8 cellular contexts compared by ENCODE assay signal in genomic region chr1:94819584-94819944, GRCh38. TPM values are rescaled to one million over a fixed set of nuclear protein-coding genes. Genes with fewer than 3 reads are reported as not detected.
A peak's percentile ranks its signal among the peaks of the same experiment; 100 is the strongest.
DNase-seq lines count a peak whose midpoint lies in the region; ATAC-seq and TF ChIP-seq lines count a peak whose summit lies in the region.

No MANE protein-coding gene starts in this region.

- H3K23ac ChIP-seq in neuronal stem cell (ENCODE audit: low read depth, low read length, poor library complexity), result peak overlapping the region; percentile 69

- no peak overlapping the region for H3K4ac ChIP-seq in neuronal stem cell (ENCODE audit: low read length)

- peak overlapping the region in 7 of 11 experiments; percentile 20 to 66 (median 46); a peak in 8 of 22 replicates for H3K9ac ChIP-seq in BLaER1 treated with 17β-estradiol and CSF1 and Interleukin-3, amounts not matched to agents 10 nM and 100 nM
- H3K9ac ChIP-seq in neuronal stem cell (ENCODE audit: low read depth, low read length, poor library complexity), result peak overlapping the region; percentile 89

- H3K4me3 ChIP-seq in BLaER1 treated with 17β-estradiol and CSF1 and Interleukin-3, amounts not matched to agents 10 nM and 100 nM, result peak overlapping the region; percentile 38 to 63 (median 54); a peak in 19 of 20 replicates
- H3K4me3 ChIP-seq in Panc1 (ENCODE audit: low read depth in 2 of 2, low read length in 2 of 2) (peak overlapping the region; percentile 52 to 57), fibroblast of pulmonary artery (replicated peaks; ENCODE audit: low read depth, low read length) (peak overlapping the region; percentile 62), neuronal stem cell (ENCODE audit: low read length in 2 of 2) (peak overlapping the region; percentile 55 to 82)

- H2AFZ ChIP-seq in neuronal stem cell (ENCODE audit: low read length), result peak overlapping the region; percentile 96

- H4K8ac ChIP-seq in neuronal stem cell (ENCODE audit: low read depth, low read length), result no peak overlapping the region

- no peak overlapping the region for H2BK120ac ChIP-seq in neuronal stem cell (ENCODE audit: low read depth, low read length)

- peaks cover 0 to 25% (median 12%) of the 10 kb centered on the region in 10 experiments; a peak in 16 of 20 replicates for H3K4me1 ChIP-seq in BLaER1 treated with 17β-estradiol and CSF1 and Interleukin-3, amounts not matched to agents 10 nM and 100 nM
- no peaks in the 10 kb centered on the region; the same call in 1 of the 2 replicates for H3K4me1 ChIP-seq in Panc1 (ENCODE audit: control insufficient read depth, insufficient read depth, low read length)
- H3K4me1 ChIP-seq in neuronal stem cell (ENCODE audit: control insufficient read depth in 2 of 2, insufficient read depth in 1 of 2, low read depth in 1 of 2, low read length in 2 of 2), result peaks cover 8 to 12% of the 10 kb centered on the region in 2 donors

- H4K20me1 ChIP-seq in BLaER1 treated with 17β-estradiol and CSF1 and Interleukin-3, amounts not matched to agents 10 nM and 100 nM, result no peaks in the 10 kb centered on the region

- H2BK15ac ChIP-seq in neuronal stem cell (ENCODE audit: low read length), result peak overlapping the region; percentile 72

- peak overlapping the region in 1 of 11 experiments; percentile 49; a peak in 1 of 22 replicates for H3K27ac ChIP-seq in BLaER1 treated with 17β-estradiol and CSF1 and Interleukin-3, amounts not matched to agents 10 nM and 100 nM
- no peak overlapping the region for H3K27ac ChIP-seq in Panc1 (ENCODE audit: low read length)
- H3K27ac ChIP-seq in neuronal stem cell (replicated peaks; ENCODE audit: low read length), result no peak overlapping the region

- peaks cover 0 to 33% (median 5%) of the 10 kb centered on the region in 11 experiments; a peak in 10 of 22 replicates for H3K27me3 ChIP-seq in BLaER1 treated with 17β-estradiol and CSF1 and Interleukin-3, amounts not matched to agents 10 nM and 100 nM
- H3K27me3 ChIP-seq in Panc1 (ENCODE audit: control insufficient read depth, insufficient read depth, low read length) (peaks cover 4% of the 10 kb centered on the region), neuronal stem cell (ENCODE audit: control insufficient read depth in 3 of 3, insufficient read depth in 3 of 3, low read depth in 1 of 3, low read length in 3 of 3) (peaks cover 0 to 25% (median 0%) of the 10 kb centered on the region in 3 experiments)

- no TSS peak for BruUV-seq in Panc1 (replicated peaks; lab: Mats Ljungman, UMichigan)

- ATAC-seq in Panc1 (peak; percentile 51; the same call in 1 of the 2 replicates), HG02884 (IDR thresholded peaks at IDR 0.05; ENCODE audit: unreplicated experiment) (no peak), HG03025 (IDR thresholded peaks at IDR 0.05; ENCODE audit: low FRiP score, unreplicated experiment) (no peak), GM19351 (IDR thresholded peaks at IDR 0.05; ENCODE audit: unreplicated experiment) (no peak)

- H4K91ac ChIP-seq in neuronal stem cell (ENCODE audit: low read depth, low read length, poor library complexity), result no peak overlapping the region

- no peak for DNase-seq in Panc1 (ENCODE audit: low read depth, low spot score)
- no peak for DNase-seq in fibroblast of pulmonary artery (ENCODE audit: low read depth)
- no peak for DNase-seq in neuronal stem cell (ENCODE audit: low spot score)
- DNase-seq in OCI-M2 (lab: John Stamatoyannopoulos, UW; ENCODE audit: unreplicated experiment), result no peak

- no peaks in the 10 kb centered on the region for H3K36me3 ChIP-seq in BLaER1 treated with 17β-estradiol and CSF1 and Interleukin-3, amounts not matched to agents 10 nM and 100 nM
- H3K36me3 ChIP-seq in Panc1 (ENCODE audit: control insufficient read depth, insufficient read depth, low read length), result no peaks in the 10 kb centered on the region; the same call in 1 of the 2 replicates
- H3K36me3 ChIP-seq in neuronal stem cell (replicated peaks in 1 of 2; ENCODE audit: control insufficient read depth in 2 of 2, insufficient read depth in 2 of 2, low read length in 2 of 2), result no peaks in the 10 kb centered on the region

- CTCF ChIA-PET in Panc1 (lab: Charles Lee), result no interaction called here

- no peak overlapping the region for H2BK12ac ChIP-seq in neuronal stem cell (ENCODE audit: low read length)

- no peaks in the 10 kb centered on the region for H3K79me1 ChIP-seq in neuronal stem cell (ENCODE audit: low read depth, low read length)

- POLR2A ChIA-PET in Panc1 (lab: Charles Lee), result no interaction called here

- TF ChIP-seq CTCF in Panc1 (IDR thresholded peaks at IDR 0.05) (no peak), fibroblast of pulmonary artery (IDR thresholded peaks at IDR 0.05; ENCODE audit: low read length, missing control alignments) (no peak)

- peak overlapping the region; percentile 28 to 81 (median 76); a peak in 21 of 22 replicates for H3K4me2 ChIP-seq in BLaER1 treated with 17β-estradiol and CSF1 and Interleukin-3, amounts not matched to agents 10 nM and 100 nM
- H3K4me2 ChIP-seq in neuronal stem cell (ENCODE audit: insufficient read depth, low read length, poor library complexity, severe bottlenecking), result peak overlapping the region; percentile 78

- intact Hi-C loops in Panc1 (cut with micrococcal nuclease; ENCODE audit: unreplicated experiment), result no loop called here

- no peak overlapping the region for H2BK5ac ChIP-seq in neuronal stem cell (ENCODE audit: low read length)

- H3K9me3 ChIP-seq in BLaER1 treated with 17β-estradiol and CSF1 and Interleukin-3, amounts not matched to agents 10 nM and 100 nM (replicated peaks in 1 of 11), result peaks cover 0 to 23% (median 10%) of the 10 kb centered on the region in 11 experiments; a peak in 13 of 22 replicates
- H3K9me3 ChIP-seq in Panc1 (ENCODE audit: control insufficient read depth, insufficient read depth, low read depth, low read length) (no peaks in the 10 kb centered on the region), neuronal stem cell (replicated peaks in 1 of 2; ENCODE audit: control insufficient read depth in 2 of 2, insufficient read depth in 1 of 2, low read depth in 1 of 2, low read length in 2 of 2) (no peaks in the 10 kb centered on the region)

- H3K18ac ChIP-seq in neuronal stem cell (ENCODE audit: low read length), result peak overlapping the region; percentile 97

- no peak overlapping the region for H2AK5ac ChIP-seq in neuronal stem cell (ENCODE audit: low read depth, low read length)

- H3K14ac ChIP-seq in neuronal stem cell (ENCODE audit: low read length), result no peak overlapping the region

- in situ Hi-C loops in Panc1 (cut with HindIII; ENCODE audit: low pct_unique_long_range_greater_than_20kb, low sequenced_read_pairs), result no loop called here

- no CpG with 5 or more reads among the region's 13 CpGs for WGBS in neuronal stem cell (ENCODE audit: extremely low coverage in 2 of 2, insufficient read length in 2 of 2, insufficient replicate concordance in 1 of 2), 2 donors

RNA-seq across cellular contexts. Expression of gene SLC44A3, which starts 0.6 kb away (rescaled TPM):
- total RNA-seq in Panc1 (2021; ENCODE audit: unreplicated experiment), result 1.3 TPM
- polyA plus RNA-seq in Panc1 (2012; ENCODE audit: insufficient read length), result 0.44 TPM
- 0.82 TPM for polyA plus RNA-seq in neuronal stem cell (2013, experiment 1 of 2)
- 1.1 TPM for polyA plus RNA-seq in neuronal stem cell (2013, experiment 2 of 2)
